1 cellular context compared by ENCODE assay signal in the genomic region with DNA sequence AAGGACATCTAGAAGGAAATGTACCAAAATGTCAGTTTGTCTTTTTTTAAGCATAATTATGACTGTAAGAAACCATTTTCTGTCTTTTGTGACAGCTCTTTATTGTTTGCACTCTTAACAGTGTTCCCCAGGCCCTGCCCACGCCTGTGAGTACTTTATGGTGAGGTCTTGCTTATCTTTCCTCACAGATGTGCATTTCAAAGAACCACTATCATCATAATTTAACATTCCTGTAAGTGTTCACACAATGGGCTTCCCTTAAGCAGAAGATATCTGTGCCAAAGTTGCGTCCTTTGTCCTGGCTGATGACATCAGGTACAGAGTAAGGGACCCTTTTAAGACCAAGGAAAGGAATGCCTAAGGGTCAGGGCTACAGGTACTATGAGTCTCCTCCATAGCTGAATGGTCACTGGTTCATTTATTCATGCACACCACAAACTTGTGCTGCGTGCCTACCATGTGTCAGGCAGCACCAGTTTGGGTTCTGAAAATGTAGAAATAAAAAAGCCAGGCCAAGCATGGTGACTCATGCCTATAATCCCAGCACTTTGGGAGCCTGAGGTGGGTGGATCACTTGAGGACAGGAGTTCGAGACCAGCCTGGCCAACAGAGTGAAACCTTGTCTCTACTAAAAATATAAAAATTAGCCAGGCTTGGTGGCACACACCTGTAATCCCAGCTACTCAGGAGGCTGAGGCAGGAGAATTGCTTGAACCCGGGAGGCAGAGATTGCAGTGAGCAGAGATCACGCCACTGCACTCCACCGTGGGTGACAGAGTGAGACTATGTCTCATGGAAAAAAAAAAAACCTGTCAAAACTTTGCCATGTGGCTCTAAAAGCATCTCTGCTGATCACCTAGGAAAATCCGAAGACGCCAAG.
TF ChIP-seq lines count a peak whose summit lies in the region.

No MANE protein-coding gene starts in this region.

TF ChIP-seq in K562, 482 proteins besides CTCF, POLR2A, EP300 and RAD21 (continued from another document and continues in another):
- TF ChIP-seq, protein P1, sequence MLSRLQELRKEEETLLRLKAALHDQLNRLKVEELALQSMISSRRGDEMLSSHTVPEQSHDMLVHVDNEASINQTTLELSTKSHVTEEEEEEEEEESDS (CRISPR knock-in tag; IDR thresholded peaks at IDR 0.05) = no peak
- no peak for TF ChIP-seq ETV5 (CRISPR knock-in tag; IDR thresholded peaks at IDR 0.05; ENCODE audit: low read depth)
- TF ChIP-seq CXXC5 (CRISPR knock-in tag; IDR thresholded peaks at IDR 0.05) = peak; percentile 96
- TF ChIP-seq HNRNPH1 (optimal IDR thresholded peaks at IDR 0.05; ENCODE audit: low read depth, low read length) = no peak
- peak; percentile 99 for TF ChIP-seq ZNF23 (CRISPR knock-in tag; IDR thresholded peaks at IDR 0.05)
- TF ChIP-seq, protein P2, sequence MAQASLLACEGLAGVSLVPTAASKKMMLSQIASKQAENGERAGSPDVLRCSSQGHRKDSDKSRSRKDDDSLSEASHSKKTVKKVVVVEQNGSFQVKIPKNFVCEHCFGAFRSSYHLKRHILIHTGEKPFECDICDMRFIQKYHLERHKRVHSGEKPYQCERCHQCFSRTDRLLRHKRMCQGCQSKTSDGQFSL (CRISPR knock-in tag; IDR thresholded peaks at IDR 0.05) = no peak
- TF ChIP-seq, protein P2 (tag; IDR thresholded peaks at IDR 0.05) = no peak
- peak; percentile 57 to 64; a peak in 3 of 4 replicates for TF ChIP-seq MAZ (CRISPR knock-in tag; conservative IDR thresholded peaks at IDR 0.05 in 1 of 2, IDR thresholded peaks at IDR 0.05 in 1 of 2)
- TF ChIP-seq, protein P3, sequence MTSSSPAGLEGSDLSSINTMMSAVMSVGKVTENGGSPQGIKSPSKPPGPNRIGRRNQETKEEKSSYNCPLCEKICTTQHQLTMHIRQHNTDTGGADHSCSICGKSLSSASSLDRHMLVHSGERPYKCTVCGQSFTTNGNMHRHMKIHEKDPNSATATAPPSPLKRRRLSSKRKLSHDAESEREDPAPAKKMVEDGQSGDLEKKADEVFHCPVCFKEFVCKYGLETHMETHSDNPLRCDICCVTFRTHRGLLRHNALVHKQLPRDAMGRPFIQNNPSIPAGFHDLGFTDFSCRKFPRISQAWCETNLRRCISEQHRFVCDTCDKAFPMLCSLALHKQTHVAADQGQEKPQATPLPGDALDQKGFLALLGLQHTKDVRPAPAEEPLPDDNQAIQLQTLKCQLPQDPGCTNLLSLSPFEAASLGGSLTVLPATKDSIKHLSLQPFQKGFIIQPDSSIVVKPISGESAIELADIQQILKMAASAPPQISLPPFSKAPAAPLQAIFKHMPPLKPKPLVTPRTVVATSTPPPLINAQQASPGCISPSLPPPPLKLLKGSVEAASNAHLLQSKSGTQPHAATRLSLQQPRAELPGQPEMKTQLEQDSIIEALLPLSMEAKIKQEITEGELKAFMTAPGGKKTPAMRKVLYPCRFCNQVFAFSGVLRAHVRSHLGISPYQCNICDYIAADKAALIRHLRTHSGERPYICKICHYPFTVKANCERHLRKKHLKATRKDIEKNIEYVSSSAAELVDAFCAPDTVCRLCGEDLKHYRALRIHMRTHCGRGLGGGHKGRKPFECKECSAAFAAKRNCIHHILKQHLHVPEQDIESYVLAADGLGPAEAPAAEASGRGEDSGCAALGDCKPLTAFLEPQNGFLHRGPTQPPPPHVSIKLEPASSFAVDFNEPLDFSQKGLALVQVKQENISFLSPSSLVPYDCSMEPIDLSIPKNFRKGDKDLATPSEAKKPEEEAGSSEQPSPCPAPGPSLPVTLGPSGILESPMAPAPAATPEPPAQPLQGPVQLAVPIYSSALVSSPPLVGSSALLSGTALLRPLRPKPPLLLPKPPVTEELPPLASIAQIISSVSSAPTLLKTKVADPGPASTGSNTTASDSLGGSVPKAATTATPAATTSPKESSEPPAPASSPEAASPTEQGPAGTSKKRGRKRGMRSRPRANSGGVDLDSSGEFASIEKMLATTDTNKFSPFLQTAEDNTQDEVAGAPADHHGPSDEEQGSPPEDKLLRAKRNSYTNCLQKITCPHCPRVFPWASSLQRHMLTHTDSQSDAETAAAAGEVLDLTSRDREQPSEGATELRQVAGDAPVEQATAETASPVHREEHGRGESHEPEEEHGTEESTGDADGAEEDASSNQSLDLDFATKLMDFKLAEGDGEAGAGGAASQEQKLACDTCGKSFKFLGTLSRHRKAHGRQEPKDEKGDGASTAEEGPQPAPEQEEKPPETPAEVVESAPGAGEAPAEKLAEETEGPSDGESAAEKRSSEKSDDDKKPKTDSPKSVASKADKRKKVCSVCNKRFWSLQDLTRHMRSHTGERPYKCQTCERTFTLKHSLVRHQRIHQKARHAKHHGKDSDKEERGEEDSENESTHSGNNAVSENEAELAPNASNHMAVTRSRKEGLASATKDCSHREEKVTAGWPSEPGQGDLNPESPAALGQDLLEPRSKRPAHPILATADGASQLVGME (CRISPR knock-in tag; IDR thresholded peaks at IDR 0.05) = no peak
- TF ChIP-seq CC2D1A (IDR thresholded peaks at IDR 0.05) = peak; percentile 88
- TF ChIP-seq RBM39 (optimal IDR thresholded peaks at IDR 0.05; ENCODE audit: low read depth, low read length) = no peak
- no peak for TF ChIP-seq PTRF (tag; IDR thresholded peaks at IDR 0.05)
- TF ChIP-seq MCM3 (IDR thresholded peaks at IDR 0.05) = no peak
- TF ChIP-seq ZNF253 (CRISPR knock-in tag; conservative IDR thresholded peaks at IDR 0.05) = no peak
- TF ChIP-seq MCM2 (IDR thresholded peaks at IDR 0.05; ENCODE audit: low read depth) = no peak
- peak; percentile 52 to 59 for TF ChIP-seq NRF1 (conservative IDR thresholded peaks at IDR 0.05 in 1 of 2, IDR thresholded peaks at IDR 0.05 in 1 of 2)
- TF ChIP-seq, protein P4, sequence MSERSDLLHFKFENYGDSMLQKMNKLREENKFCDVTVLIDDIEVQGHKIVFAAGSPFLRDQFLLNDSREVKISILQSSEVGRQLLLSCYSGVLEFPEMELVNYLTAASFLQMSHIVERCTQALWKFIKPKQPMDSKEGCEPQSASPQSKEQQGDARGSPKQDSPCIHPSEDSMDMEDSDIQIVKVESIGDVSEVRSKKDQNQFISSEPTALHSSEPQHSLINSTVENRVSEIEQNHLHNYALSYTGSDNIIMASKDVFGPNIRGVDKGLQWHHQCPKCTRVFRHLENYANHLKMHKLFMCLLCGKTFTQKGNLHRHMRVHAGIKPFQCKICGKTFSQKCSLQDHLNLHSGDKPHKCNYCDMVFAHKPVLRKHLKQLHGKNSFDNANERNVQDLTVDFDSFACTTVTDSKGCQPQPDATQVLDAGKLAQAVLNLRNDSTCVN (CRISPR knock-in tag; IDR thresholded peaks at IDR 0.05) = no peak
- TF ChIP-seq, protein P5, sequence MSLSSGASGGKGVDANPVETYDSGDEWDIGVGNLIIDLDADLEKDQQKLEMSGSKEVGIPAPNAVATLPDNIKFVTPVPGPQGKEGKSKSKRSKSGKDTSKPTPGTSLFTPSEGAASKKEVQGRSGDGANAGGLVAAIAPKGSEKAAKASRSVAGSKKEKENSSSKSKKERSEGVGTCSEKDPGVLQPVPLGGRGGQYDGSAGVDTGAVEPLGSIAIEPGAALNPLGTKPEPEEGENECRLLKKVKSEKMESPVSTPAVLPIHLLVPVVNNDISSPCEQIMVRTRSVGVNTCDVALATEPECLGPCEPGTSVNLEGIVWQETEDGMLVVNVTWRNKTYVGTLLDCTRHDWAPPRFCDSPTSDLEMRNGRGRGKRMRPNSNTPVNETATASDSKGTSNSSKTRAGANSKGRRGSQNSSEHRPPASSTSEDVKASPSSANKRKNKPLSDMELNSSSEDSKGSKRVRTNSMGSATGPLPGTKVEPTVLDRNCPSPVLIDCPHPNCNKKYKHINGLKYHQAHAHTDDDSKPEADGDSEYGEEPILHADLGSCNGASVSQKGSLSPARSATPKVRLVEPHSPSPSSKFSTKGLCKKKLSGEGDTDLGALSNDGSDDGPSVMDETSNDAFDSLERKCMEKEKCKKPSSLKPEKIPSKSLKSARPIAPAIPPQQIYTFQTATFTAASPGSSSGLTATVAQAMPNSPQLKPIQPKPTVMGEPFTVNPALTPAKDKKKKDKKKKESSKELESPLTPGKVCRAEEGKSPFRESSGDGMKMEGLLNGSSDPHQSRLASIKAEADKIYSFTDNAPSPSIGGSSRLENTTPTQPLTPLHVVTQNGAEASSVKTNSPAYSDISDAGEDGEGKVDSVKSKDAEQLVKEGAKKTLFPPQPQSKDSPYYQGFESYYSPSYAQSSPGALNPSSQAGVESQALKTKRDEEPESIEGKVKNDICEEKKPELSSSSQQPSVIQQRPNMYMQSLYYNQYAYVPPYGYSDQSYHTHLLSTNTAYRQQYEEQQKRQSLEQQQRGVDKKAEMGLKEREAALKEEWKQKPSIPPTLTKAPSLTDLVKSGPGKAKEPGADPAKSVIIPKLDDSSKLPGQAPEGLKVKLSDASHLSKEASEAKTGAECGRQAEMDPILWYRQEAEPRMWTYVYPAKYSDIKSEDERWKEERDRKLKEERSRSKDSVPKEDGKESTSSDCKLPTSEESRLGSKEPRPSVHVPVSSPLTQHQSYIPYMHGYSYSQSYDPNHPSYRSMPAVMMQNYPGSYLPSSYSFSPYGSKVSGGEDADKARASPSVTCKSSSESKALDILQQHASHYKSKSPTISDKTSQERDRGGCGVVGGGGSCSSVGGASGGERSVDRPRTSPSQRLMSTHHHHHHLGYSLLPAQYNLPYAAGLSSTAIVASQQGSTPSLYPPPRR (CRISPR knock-in tag; IDR thresholded peaks at IDR 0.05; ENCODE audit: borderline replicate concordance) = no peak
- peak; percentile 60 for TF ChIP-seq ZNF134 (CRISPR knock-in tag; conservative IDR thresholded peaks at IDR 0.05)
- no peak for TF ChIP-seq PCBP1 (IDR thresholded peaks at IDR 0.05; ENCODE audit: low read depth, low read length, poor library complexity, severe bottlenecking)
- TF ChIP-seq BHLHE40 (IDR thresholded peaks at IDR 0.05; ENCODE audit: low read length) = peak; percentile 66
- TF ChIP-seq RBM34 (IDR thresholded peaks at IDR 0.05; ENCODE audit: borderline replicate concordance, insufficient read depth, low read length) = no peak
- TF ChIP-seq, protein P6, sequence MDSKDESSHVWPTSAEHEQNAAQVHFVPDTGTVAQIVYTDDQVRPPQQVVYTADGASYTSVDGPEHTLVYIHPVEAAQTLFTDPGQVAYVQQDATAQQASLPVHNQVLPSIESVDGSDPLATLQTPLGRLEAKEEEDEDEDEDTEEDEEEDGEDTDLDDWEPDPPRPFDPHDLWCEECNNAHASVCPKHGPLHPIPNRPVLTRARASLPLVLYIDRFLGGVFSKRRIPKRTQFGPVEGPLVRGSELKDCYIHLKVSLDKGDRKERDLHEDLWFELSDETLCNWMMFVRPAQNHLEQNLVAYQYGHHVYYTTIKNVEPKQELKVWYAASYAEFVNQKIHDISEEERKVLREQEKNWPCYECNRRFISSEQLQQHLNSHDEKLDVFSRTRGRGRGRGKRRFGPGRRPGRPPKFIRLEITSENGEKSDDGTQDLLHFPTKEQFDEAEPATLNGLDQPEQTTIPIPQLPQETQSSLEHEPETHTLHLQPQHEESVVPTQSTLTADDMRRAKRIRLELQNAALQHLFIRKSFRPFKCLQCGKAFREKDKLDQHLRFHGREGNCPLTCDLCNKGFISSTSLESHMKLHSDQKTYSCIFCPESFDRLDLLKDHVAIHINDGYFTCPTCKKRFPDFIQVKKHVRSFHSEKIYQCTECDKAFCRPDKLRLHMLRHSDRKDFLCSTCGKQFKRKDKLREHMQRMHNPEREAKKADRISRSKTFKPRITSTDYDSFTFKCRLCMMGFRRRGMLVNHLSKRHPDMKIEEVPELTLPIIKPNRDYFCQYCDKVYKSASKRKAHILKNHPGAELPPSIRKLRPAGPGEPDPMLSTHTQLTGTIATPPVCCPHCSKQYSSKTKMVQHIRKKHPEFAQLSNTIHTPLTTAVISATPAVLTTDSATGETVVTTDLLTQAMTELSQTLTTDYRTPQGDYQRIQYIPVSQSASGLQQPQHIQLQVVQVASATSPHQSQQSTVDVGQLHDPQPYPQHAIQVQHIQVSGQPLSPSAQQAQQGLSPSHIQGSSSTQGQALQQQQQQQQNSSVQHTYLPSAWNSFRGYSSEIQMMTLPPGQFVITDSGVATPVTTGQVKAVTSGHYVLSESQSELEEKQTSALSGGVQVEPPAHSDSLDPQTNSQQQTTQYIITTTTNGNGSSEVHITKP (IDR thresholded peaks at IDR 0.05; ENCODE audit: partially characterized antibody) = peak; percentile 36
- TF ChIP-seq CBX5 (IDR thresholded peaks at IDR 0.05; ENCODE audit: borderline replicate concordance, low read depth) = no peak
- TF ChIP-seq, protein P7, sequence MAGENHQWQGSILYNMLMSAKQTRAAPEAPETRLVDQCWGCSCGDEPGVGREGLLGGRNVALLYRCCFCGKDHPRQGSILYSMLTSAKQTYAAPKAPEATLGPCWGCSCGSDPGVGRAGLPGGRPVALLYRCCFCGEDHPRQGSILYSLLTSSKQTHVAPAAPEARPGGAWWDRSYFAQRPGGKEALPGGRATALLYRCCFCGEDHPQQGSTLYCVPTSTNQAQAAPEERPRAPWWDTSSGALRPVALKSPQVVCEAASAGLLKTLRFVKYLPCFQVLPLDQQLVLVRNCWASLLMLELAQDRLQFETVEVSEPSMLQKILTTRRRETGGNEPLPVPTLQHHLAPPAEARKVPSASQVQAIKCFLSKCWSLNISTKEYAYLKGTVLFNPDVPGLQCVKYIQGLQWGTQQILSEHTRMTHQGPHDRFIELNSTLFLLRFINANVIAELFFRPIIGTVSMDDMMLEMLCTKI (IDR thresholded peaks at IDR 0.05; ENCODE audit: partially characterized antibody) = no peak
- TF ChIP-seq ZNF140 (CRISPR knock-in tag; IDR thresholded peaks at IDR 0.05) = no peak
- TF ChIP-seq KDM4B (IDR thresholded peaks at IDR 0.05; ENCODE audit: borderline replicate concordance in 2 of 2, low read depth in 1 of 2) = no peak
- TF ChIP-seq, protein P8, sequence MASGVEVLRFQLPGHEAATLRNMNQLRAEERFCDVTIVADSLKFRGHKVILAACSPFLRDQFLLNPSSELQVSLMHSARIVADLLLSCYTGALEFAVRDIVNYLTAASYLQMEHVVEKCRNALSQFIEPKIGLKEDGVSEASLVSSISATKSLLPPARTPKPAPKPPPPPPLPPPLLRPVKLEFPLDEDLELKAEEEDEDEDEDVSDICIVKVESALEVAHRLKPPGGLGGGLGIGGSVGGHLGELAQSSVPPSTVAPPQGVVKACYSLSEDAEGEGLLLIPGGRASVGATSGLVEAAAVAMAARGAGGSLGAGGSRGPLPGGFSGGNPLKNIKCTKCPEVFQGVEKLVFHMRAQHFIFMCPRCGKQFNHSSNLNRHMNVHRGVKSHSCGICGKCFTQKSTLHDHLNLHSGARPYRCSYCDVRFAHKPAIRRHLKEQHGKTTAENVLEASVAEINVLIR (CRISPR knock-in tag; IDR thresholded peaks at IDR 0.05) = no peak
- TF ChIP-seq, protein P9, sequence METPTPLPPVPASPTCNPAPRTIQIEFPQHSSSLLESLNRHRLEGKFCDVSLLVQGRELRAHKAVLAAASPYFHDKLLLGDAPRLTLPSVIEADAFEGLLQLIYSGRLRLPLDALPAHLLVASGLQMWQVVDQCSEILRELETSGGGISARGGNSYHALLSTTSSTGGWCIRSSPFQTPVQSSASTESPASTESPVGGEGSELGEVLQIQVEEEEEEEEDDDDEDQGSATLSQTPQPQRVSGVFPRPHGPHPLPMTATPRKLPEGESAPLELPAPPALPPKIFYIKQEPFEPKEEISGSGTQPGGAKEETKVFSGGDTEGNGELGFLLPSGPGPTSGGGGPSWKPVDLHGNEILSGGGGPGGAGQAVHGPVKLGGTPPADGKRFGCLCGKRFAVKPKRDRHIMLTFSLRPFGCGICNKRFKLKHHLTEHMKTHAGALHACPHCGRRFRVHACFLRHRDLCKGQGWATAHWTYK (CRISPR knock-in tag; IDR thresholded peaks at IDR 0.05) = 0 out of 2 replicates have a peak, but pooled peaks have one; percentile 35
- TF ChIP-seq HDAC6 (IDR thresholded peaks at IDR 0.05; ENCODE audit: low read depth, low read length) = no peak
- peak; percentile 90 for TF ChIP-seq CREM (IDR thresholded peaks at IDR 0.05; ENCODE audit: low read depth)
- no peak for TF ChIP-seq BRCA1 (IDR thresholded peaks at IDR 0.05)
- no peak for TF ChIP-seq BRCA1 (CRISPR knock-in tag; IDR thresholded peaks at IDR 0.05)
- peak; percentile 95 for TF ChIP-seq MTA2 (IDR thresholded peaks at IDR 0.05; ENCODE audit: low read depth)
- TF ChIP-seq KAT8 (IDR thresholded peaks at IDR 0.05; ENCODE audit: low read depth) = no peak
